Comparison of ENCODE assay signal across 24 cellular contexts in the genomic region with DNA sequence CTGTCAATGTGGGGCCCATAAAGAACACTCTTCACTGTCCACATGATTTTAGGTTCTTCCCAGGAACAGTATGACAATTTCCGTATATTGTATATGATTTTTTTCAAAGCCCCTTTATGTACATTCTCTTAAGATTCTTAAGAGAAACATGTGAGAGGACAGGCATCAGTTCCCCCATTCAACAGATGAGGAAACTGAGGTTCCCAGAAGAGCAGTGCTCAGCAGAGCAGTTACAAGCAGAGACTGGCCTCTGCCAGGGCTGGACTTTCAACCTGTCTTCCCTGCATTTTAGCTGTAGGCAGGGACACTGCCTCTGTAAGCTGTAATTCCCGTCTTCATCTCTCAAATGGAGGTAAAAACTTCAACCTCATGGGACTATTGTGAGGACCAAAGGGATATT.
"Had no signal": no experiment of that assay in that cellular context is flagged by ENCODE, and none has a peak within 500 bp of the region (broad histone marks: within the 10 kb centered on the region; RNA-seq: fewer than 3 reads in every experiment).

No MANE protein-coding gene starts in this region.

- H3K27me3 Mint-ChIP-seq: naive thymus-derived CD4-positive, alpha-beta T cell had no signal

- H3K9me3 Mint-ChIP-seq: naive thymus-derived CD4-positive, alpha-beta T cell had no signal

- H3K27ac Mint-ChIP-seq: mesothelial cell of epicardium; naive thymus-derived CD4-positive, alpha-beta T cell had no signal

- H3K27me3 ChIP-seq: dorsolateral prefrontal cortex, esophagus squamous epithelium, gastrocnemius medialis, heart right ventricle, left lung had no signal

- ATAC-seq: esophagus mucosa; gastrocnemius medialis; left cardiac atrium; left lung; lower lobe of right lung; mucosa of descending colon; naive thymus-derived CD4-positive, alpha-beta T cell had no signal

- H3K4me1 ChIP-seq: gastrocnemius medialis, heart right ventricle, left lung, lower lobe of right lung had no signal

- H3K9me3 ChIP-seq: esophagus squamous epithelium, gastrocnemius medialis, left lung, lower lobe of right lung, mucosa of descending colon had no signal

- DNase-seq: dermis blood vessel endothelial cell; dorsolateral prefrontal cortex; effector CD4-positive, alpha-beta T cell; effector memory CD4-positive, alpha-beta T cell; esophagus squamous epithelium; foreskin melanocyte; gastrocnemius medialis; glutamatergic neuron; heart right ventricle; hippocampal formation; left cardiac atrium; left lung; left ventricle myocardium superior; lower lobe of right lung; mesenchymal stem cell; mucosa of descending colon; naive thymus-derived CD4-positive, alpha-beta T cell had no signal

- H3K27ac ChIP-seq: coronary artery, esophagus squamous epithelium, gastrocnemius medialis, heart right ventricle, left lung, lower lobe of right lung had no signal

- H3K4me3 Mint-ChIP-seq: mesothelial cell of epicardium; naive thymus-derived CD4-positive, alpha-beta T cell had no signal

- FAIRE-seq: colon, endothelial cell of umbilical vein, islet of Langerhans, keratinocyte had no signal

- H3K4me3 ChIP-seq: coronary artery, esophagus squamous epithelium, gastrocnemius medialis, heart right ventricle, left lung, lower lobe of right lung, mucosa of descending colon had no signal
